ENCODE assay signal across 14 cellular contexts in the genomic region with DNA sequence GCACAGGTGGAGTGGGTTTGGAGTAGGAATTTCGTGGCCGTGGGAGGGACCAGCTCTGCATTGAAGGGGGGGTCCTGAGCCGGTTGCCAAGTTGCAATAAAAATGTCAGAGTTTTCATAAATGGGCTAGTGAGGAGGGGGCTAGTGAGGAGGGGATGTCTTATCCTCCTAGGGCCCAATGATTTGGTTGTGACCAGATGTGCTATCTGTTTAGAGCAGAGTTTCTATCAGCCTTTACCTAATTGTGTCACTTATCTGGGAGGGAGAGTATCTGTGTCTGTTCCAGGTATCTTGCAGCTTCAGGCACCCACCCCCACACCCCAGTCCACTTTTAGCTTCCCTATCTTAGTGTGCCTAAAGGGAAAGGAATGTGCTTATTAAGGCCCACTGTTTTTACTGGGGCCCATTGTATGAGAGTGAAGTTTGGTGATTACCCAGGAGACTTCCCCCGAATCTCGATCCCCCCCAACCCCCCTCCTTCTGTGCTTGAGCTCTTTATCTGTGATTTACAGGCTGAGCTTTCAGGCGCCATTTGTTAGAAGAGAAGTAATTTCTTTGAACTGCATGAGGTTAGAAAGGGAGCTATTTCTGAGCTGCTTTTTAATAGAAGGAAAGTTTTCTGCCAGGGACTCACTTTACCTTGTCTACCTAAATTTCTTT. TPM values are rescaled to one million over a fixed set of nuclear protein-coding genes. Genes with fewer than 3 reads are reported as not detected.
A peak's percentile ranks its signal among the peaks of the same experiment; 100 is the strongest.
DNase-seq lines count a peak whose midpoint lies in the region; ATAC-seq and TF ChIP-seq lines count a peak whose summit lies in the region.
"Had no signal": no experiment of that assay in that cellular context is flagged by ENCODE, and none has a peak within 500 bp of the region (broad histone marks: within the 10 kb centered on the region; RNA-seq: fewer than 3 reads in every experiment).

No MANE protein-coding gene starts in this region.

- POLR2A ChIA-PET in Caco-2 (lab: Charles Lee), result interaction anchor here (0.6 to 2.0 kb wide), 13 partner anchors 8 to 767 kb away, joined by 3 to 17 read pairs (median 7); a partner anchor contains a TSS

- no peaks in the 10 kb centered on the region for H3K27me3 Mint-ChIP-seq in Caco-2 (ENCODE audit: insufficient read depth, unreplicated experiment)
- no peaks in the 10 kb centered on the region for H3K27me3 Mint-ChIP-seq in activated T-helper 2 cell treated with anti-CD3 and anti-CD28 coated beads, Interferon-gamma antibody, Interleukin-2, Interleukin-4, amounts not matched to agents 10 μg/mL and 5 μg/mL and 100 μg/mL, durations not matched to agents 14 hours and 24 hours and 36 hours (ENCODE audit: low read depth)
- H3K27me3 Mint-ChIP-seq in memory B cell, result no peaks in the 10 kb centered on the region

- peak; percentile 64 to 80 for DNase-seq in Caco-2
- DNase-seq in activated T-helper 2 cell treated with anti-CD3 and anti-CD28 coated beads, Interferon-gamma antibody, Interleukin-2, Interleukin-4, amounts not matched to agents 10 μg/mL and 5 μg/mL and 100 μg/mL, durations not matched to agents 14 hours and 24 hours and 36 hours (ENCODE audit: low spot score), result no peak
- DNase-seq in memory B cell (ENCODE audit: low spot score in 2 of 2), result no peak
- no peak for DNase-seq in superior temporal gyrus (ENCODE audit: extremely low spot score)
- DNase-seq in NCI-H2029 treated with DMSO at 0.1 percent for 48 hours (lab: John Stamatoyannopoulos, UW), result no peak
- DNase-seq in kidney glomerular epithelial cell (lab: John Stamatoyannopoulos, UW), result no peak
- DNase-seq: activated CD4-positive, alpha-beta T cell treated with anti-CD3 and anti-CD28 coated beads for 36 hours; amygdala; DMS153; kidney had no signal

- H3K79me2 ChIP-seq in Loucy (ENCODE audit: insufficient read depth, low read length), result no peaks in the 10 kb centered on the region

- H3K4me3 Mint-ChIP-seq in Caco-2 (ENCODE audit: unreplicated experiment) (peak overlapping the region; percentile 65), memory B cell (no peak overlapping the region)
- H3K4me3 Mint-ChIP-seq in activated T-helper 2 cell treated with anti-CD3 and anti-CD28 coated beads, Interferon-gamma antibody, Interleukin-2, Interleukin-4, amounts not matched to agents 10 μg/mL and 5 μg/mL and 100 μg/mL, durations not matched to agents 14 hours and 24 hours and 36 hours (ENCODE audit: low read depth), result peak overlapping the region; percentile 3
- H3K4me3 Mint-ChIP-seq: activated CD4-positive, alpha-beta T cell treated with anti-CD3 and anti-CD28 coated beads for 36 hours had no signal

- peaks cover 7% of the 10 kb centered on the region; the same call in 1 of the 2 replicates for H3F3A ChIP-seq in Loucy (ENCODE audit: low read depth)

- intact Hi-C loops in Caco-2 (cut with micrococcal nuclease; ENCODE audit: unreplicated experiment), result loop anchor here (2.0 to 5.0 kb wide), 3 partner anchors 23 to 96 kb away; no protein-coding TSS in a partner anchor
- intact Hi-C loops in activated T-helper 2 cell treated with anti-CD3 and anti-CD28 coated beads, Interferon-gamma antibody, Interleukin-2, Interleukin-4, amounts not matched to agents 10 μg/mL and 5 μg/mL and 100 μg/mL, durations not matched to agents 14 hours and 24 hours and 36 hours (cut with micrococcal nuclease), result loop anchor here (2.0 kb wide), 2 partner anchors 39 to 65 kb away; no protein-coding TSS in a partner anchor

- H3K4me3 ChIP-seq in Caco-2 (ENCODE audit: low read depth, low read length), result 0 out of 2 replicates have a peak overlapping the region, but pooled peaks have one; percentile 5
- H3K4me3 ChIP-seq in Loucy (ENCODE audit: low read length, poor library complexity, severe bottlenecking), result no peak overlapping the region
- H3K4me3 ChIP-seq: esophagus muscularis mucosa, vagina had no signal

- H3K27me3 ChIP-seq in Caco-2 (replicated peaks; ENCODE audit: control insufficient read depth, insufficient read depth, low read length) (no peaks in the 10 kb centered on the region), Loucy (ENCODE audit: insufficient read depth, low read length, poor library complexity, severe bottlenecking) (no peaks in the 10 kb centered on the region)
- H3K27me3 ChIP-seq: vagina had no signal

- H3K4me1 Mint-ChIP-seq in Caco-2 (ENCODE audit: low read depth, unreplicated experiment), result peaks cover 54% of the 10 kb centered on the region
- H3K4me1 Mint-ChIP-seq in activated T-helper 2 cell treated with anti-CD3 and anti-CD28 coated beads, Interferon-gamma antibody, Interleukin-2, Interleukin-4, amounts not matched to agents 10 μg/mL and 5 μg/mL and 100 μg/mL, durations not matched to agents 14 hours and 24 hours and 36 hours (ENCODE audit: low read depth), result peaks cover 76% of the 10 kb centered on the region
- H3K4me1 Mint-ChIP-seq in memory B cell, result peaks cover 27% of the 10 kb centered on the region

- H3K36me3 ChIP-seq in Caco-2 (ENCODE audit: control insufficient read depth, insufficient read depth, low read length) (no peaks in the 10 kb centered on the region), Loucy (ENCODE audit: insufficient read depth, low read length) (no peaks in the 10 kb centered on the region)
- H3K36me3 ChIP-seq: esophagus muscularis mucosa, vagina had no signal

- no TSS peak for BruUV-seq in Caco-2 (replicated peaks; lab: Mats Ljungman, UMichigan)

- H3K36me3 Mint-ChIP-seq in Caco-2 (ENCODE audit: insufficient read depth, unreplicated experiment), result peaks cover 18% of the 10 kb centered on the region
- H3K36me3 Mint-ChIP-seq in activated T-helper 2 cell treated with anti-CD3 and anti-CD28 coated beads, Interferon-gamma antibody, Interleukin-2, Interleukin-4, amounts not matched to agents 10 μg/mL and 5 μg/mL and 100 μg/mL, durations not matched to agents 14 hours and 24 hours and 36 hours (ENCODE audit: low read depth), result peaks cover 49% of the 10 kb centered on the region
- peaks cover 3% of the 10 kb centered on the region for H3K36me3 Mint-ChIP-seq in memory B cell

- TF ChIP-seq CTCF in Caco-2 (IDR thresholded peaks at IDR 0.05; ENCODE audit: insufficient read depth in 1 of 2, low read depth in 1 of 2, low read length in 1 of 2, severe bottlenecking in 1 of 2, unreplicated experiment in 1 of 2) (no peak), Loucy (conservative IDR thresholded peaks at IDR 0.05; ENCODE audit: low read length) (no peak)

- H3K27ac Mint-ChIP-seq in Caco-2 (ENCODE audit: unreplicated experiment), result peak overlapping the region; percentile 92
- H3K27ac Mint-ChIP-seq in activated T-helper 2 cell treated with anti-CD3 and anti-CD28 coated beads, Interferon-gamma antibody, Interleukin-2, Interleukin-4, amounts not matched to agents 10 μg/mL and 5 μg/mL and 100 μg/mL, durations not matched to agents 14 hours and 24 hours and 36 hours, result peak overlapping the region; percentile 97
- peak overlapping the region; percentile 56 for H3K27ac Mint-ChIP-seq in memory B cell
- H3K27ac Mint-ChIP-seq: activated CD4-positive, alpha-beta T cell treated with anti-CD3 and anti-CD28 coated beads for 36 hours had no signal

- H3K4me2 ChIP-seq in Loucy (ENCODE audit: low read depth, low read length, poor library complexity, severe bottlenecking), result peak overlapping the region; percentile 71

- H3K9me2 ChIP-seq in Loucy (replicated peaks; ENCODE audit: low read depth, low read length), result no peaks in the 10 kb centered on the region

- no peaks in the 10 kb centered on the region for H3K9me3 Mint-ChIP-seq in Caco-2 (ENCODE audit: unreplicated experiment)
- peaks cover 11% of the 10 kb centered on the region for H3K9me3 Mint-ChIP-seq in activated T-helper 2 cell treated with anti-CD3 and anti-CD28 coated beads, Interferon-gamma antibody, Interleukin-2, Interleukin-4, amounts not matched to agents 10 μg/mL and 5 μg/mL and 100 μg/mL, durations not matched to agents 14 hours and 24 hours and 36 hours
- H3K9me3 Mint-ChIP-seq in memory B cell, result peaks cover 2% of the 10 kb centered on the region

- H2AFZ ChIP-seq in Loucy (ENCODE audit: low read length), result no peak overlapping the region

- no peaks in the 10 kb centered on the region for H3K9me3 ChIP-seq in Caco-2
- no peaks in the 10 kb centered on the region for H3K9me3 ChIP-seq in Loucy (ENCODE audit: insufficient read depth, low read depth, low read length)
- H3K9me3 ChIP-seq: vagina had no signal

- no peaks in the 10 kb centered on the region for H4K20me1 ChIP-seq in Loucy (ENCODE audit: insufficient read depth, low read length, poor library complexity, severe bottlenecking)

- peak overlapping the region; percentile 41 for H3K9ac ChIP-seq in Loucy (ENCODE audit: low read depth, low read length, poor library complexity, severe bottlenecking)

- CTCF ChIA-PET in Caco-2 (lab: Charles Lee), result interaction anchor here (0.6 to 1.9 kb wide), 16 partner anchors 8 to 385 kb away, joined by 3 to 11 read pairs (median 6); a partner anchor contains a TSS

- peaks cover 65% of the 10 kb centered on the region for H3K4me1 ChIP-seq in Caco-2
- H3K4me1 ChIP-seq in Loucy (ENCODE audit: insufficient read depth, low read length, poor library complexity, severe bottlenecking), result peaks cover 61% of the 10 kb centered on the region
- H3K4me1 ChIP-seq: vagina had no signal

- ATAC-seq in memory B cell (ENCODE audit: low read depth), result no peak
- no peak for ATAC-seq in GM19035 (IDR thresholded peaks at IDR 0.05; ENCODE audit: unreplicated experiment)
- ATAC-seq: activated CD4-positive, alpha-beta T cell treated with anti-CD3 and anti-CD28 coated beads for 36 hours had no signal

RNA-seq across cellular contexts. Expression of a gene that starts 42.6 kb away (rescaled TPM):
- total RNA-seq in Caco-2 (2022), result 14.7 and 18.1 TPM in 2 replicates
- total RNA-seq in activated T-helper 2 cell treated with anti-CD3 and anti-CD28 coated beads, Interferon-gamma antibody, Interleukin-2, Interleukin-4, amounts not matched to agents 10 μg/mL and 5 μg/mL and 100 μg/mL, durations not matched to agents 14 hours and 24 hours and 36 hours, result 28.4 and 31.0 TPM in 2 replicates

Comparison
In these comparisons a context has a peak if more than half of its experiments do, and no peak if none do; other contexts are left out.
1. DNase-seq: peak in Caco-2 (2 of 2); none in activated T-helper 2 cell treated with anti-CD3 and anti-CD28 coated beads, Interferon-gamma antibody, Interleukin-2, Interleukin-4, amounts not matched to agents 10 μg/mL and 5 μg/mL and 100 μg/mL, durations not matched to agents 14 hours and 24 hours and 36 hours (single experiment), memory B cell (0 of 2), superior temporal gyrus (single experiment), NCI-H2029 treated with DMSO at 0.1 percent for 48 hours (single experiment) and kidney glomerular epithelial cell (single experiment).
2. Peak in every context shown above with its lines, with median percentiles within 50 percentile points of each other: H3K27ac Mint-ChIP-seq.